Comparison of ENCODE assay signal across 25 cellular contexts in the genomic region with DNA sequence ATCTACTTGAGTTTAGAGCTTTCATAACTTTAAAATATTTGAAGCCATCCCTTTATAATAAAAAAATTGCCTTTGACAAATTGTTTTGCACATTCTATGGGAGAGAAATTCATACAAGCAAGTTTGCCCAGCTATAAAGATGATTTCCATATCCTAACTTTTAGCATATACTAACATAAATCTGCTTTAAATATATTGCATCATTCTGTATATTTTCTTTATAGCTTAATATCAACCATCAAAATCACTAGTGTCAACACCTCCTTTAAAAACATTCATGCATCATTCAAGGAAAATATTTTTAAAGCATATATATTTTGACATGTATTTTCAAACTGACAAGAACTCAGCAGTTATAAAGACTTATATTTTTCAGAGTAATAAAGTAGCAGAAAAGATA. TPM values are rescaled to one million over a fixed set of nuclear protein-coding genes. Genes with fewer than 3 reads are reported as not detected.
A peak's percentile ranks its signal among the peaks of the same experiment; 100 is the strongest.
DNase-seq lines count a peak whose midpoint lies in the region; ATAC-seq, FAIRE-seq and TF ChIP-seq lines count a peak whose summit lies in the region.
"Had no signal": no experiment of that assay in that cellular context is flagged by ENCODE, and none has a peak within 500 bp of the region (broad histone marks: within the 10 kb centered on the region; RNA-seq: fewer than 3 reads in every experiment).

No MANE protein-coding gene starts in this region.

- no peaks in the 10 kb centered on the region for H3K79me2 ChIP-seq in mammary epithelial cell (ENCODE audit: insufficient read depth, low read length)

- no peak overlapping the region for H3K27ac Mint-ChIP-seq in MCF 10A (ENCODE audit: low read depth, unreplicated experiment)
- H3K27ac Mint-ChIP-seq: CD14-positive monocyte; CD4-positive, alpha-beta T cell; CD8-positive, alpha-beta memory T cell had no signal

- in situ Hi-C loops in mammary epithelial cell (cut with MboI; ENCODE audit: low sequenced_read_pairs in 2 of 2): no loop called here

- H3K36me3 Mint-ChIP-seq in MCF 10A (ENCODE audit: insufficient read depth, unreplicated experiment): no peaks in the 10 kb centered on the region
- H3K36me3 Mint-ChIP-seq: CD14-positive monocyte had no signal

- no peak overlapping the region for H3K4me3 ChIP-seq in mammary epithelial cell (replicated peaks in 1 of 3; ENCODE audit: insufficient read depth in 1 of 3, low read depth in 2 of 3, low read length in 3 of 3)
- H3K4me3 ChIP-seq in RWPE2 (ENCODE audit: severe bottlenecking): no peak overlapping the region
- H3K4me3 ChIP-seq: A549; BLaER1 treated with 17β-estradiol and CSF1 and Interleukin-3, amounts not matched to agents 10 nM and 100 nM; GM12878 had no signal

- DNase-seq in mammary epithelial cell: no peak
- DNase-seq in MCF 10A (ENCODE audit: unreplicated experiment): no peak
- no peak for DNase-seq in RWPE2 (ENCODE audit: low spot score)
- no peak for DNase-seq in GOT3 (lab: John Stamatoyannopoulos, UW)
- no peak for DNase-seq in NCI-H128 (lab: John Stamatoyannopoulos, UW; ENCODE audit: unreplicated experiment)
- no peak for DNase-seq in NCI-H1048 (lab: John Stamatoyannopoulos, UW)
- DNase-seq: ACHN; AML-193; BE2C; CD4-positive, alpha-beta T cell; CD8-positive, alpha-beta memory T cell; DMS 273 treated with DMSO at 0.1 percent for 48 hours; DMS79; EL; GDM1; H7; HCEC 1CT had no signal

- H3K27ac ChIP-seq in mammary epithelial cell (ENCODE audit: insufficient read depth, low read depth, low read length) (peak overlapping the region; percentile 38), RWPE2 (ENCODE audit: poor library complexity, severe bottlenecking) (peak overlapping the region; percentile 9)
- H3K27ac ChIP-seq: A549; BLaER1 treated with 17β-estradiol and CSF1 and Interleukin-3, amounts not matched to agents 10 nM and 100 nM had no signal

- H3K36me3 ChIP-seq in mammary epithelial cell (ENCODE audit: insufficient read depth, low read length) (no peaks in the 10 kb centered on the region), RWPE2 (ENCODE audit: low read depth) (no peaks in the 10 kb centered on the region; the same call in 1 of the 2 replicates)
- H3K36me3 ChIP-seq: BE2C; BLaER1 treated with 17β-estradiol and CSF1 and Interleukin-3, amounts not matched to agents 10 nM and 100 nM had no signal

- no peak overlapping the region for H2AFZ ChIP-seq in mammary epithelial cell (ENCODE audit: low read depth, low read length)

- H3K9me3 ChIP-seq in mammary epithelial cell (replicated peaks; ENCODE audit: insufficient read depth, low read length): no peaks in the 10 kb centered on the region
- no peaks in the 10 kb centered on the region for H3K9me3 ChIP-seq in RWPE2 (ENCODE audit: severe bottlenecking)
- H3K9me3 ChIP-seq: A549, BE2C had no signal

- no peak overlapping the region for H3K4me2 ChIP-seq in mammary epithelial cell (ENCODE audit: insufficient read depth, low read depth, low read length)
- H3K4me2 ChIP-seq: A549; BLaER1 treated with 17β-estradiol and CSF1 and Interleukin-3, amounts not matched to agents 10 nM and 100 nM had no signal

- no peaks in the 10 kb centered on the region for H3K27me3 Mint-ChIP-seq in MCF 10A (ENCODE audit: insufficient read depth, unreplicated experiment)
- H3K27me3 Mint-ChIP-seq: CD4-positive, alpha-beta T cell; CD8-positive, alpha-beta memory T cell had no signal

- no peaks in the 10 kb centered on the region for H3K27me3 ChIP-seq in mammary epithelial cell (ENCODE audit: insufficient read depth, low read length)
- no peaks in the 10 kb centered on the region for H3K27me3 ChIP-seq in RWPE2 (ENCODE audit: insufficient read depth, poor library complexity, severe bottlenecking)
- H3K27me3 ChIP-seq: BE2C; BLaER1 treated with 17β-estradiol and CSF1 and Interleukin-3, amounts not matched to agents 10 nM and 100 nM had no signal

- peak; percentile 51 for FAIRE-seq in colon (lab: Jason Lieb, UNC)
- FAIRE-seq: A549, D721Med, GM12878, GM18507, H1 had no signal

- ATAC-seq in RWPE2 (ENCODE audit: low read depth): no peak
- ATAC-seq: A549, GM12878 had no signal

- no peak overlapping the region for H3K4me3 Mint-ChIP-seq in MCF 10A (ENCODE audit: unreplicated experiment)
- H3K4me3 Mint-ChIP-seq: CD14-positive monocyte; CD4-positive, alpha-beta T cell; CD8-positive, alpha-beta memory T cell had no signal

- H3K9ac ChIP-seq in mammary epithelial cell (ENCODE audit: insufficient read depth, low read length): no peak overlapping the region
- H3K9ac ChIP-seq: BLaER1 treated with 17β-estradiol and CSF1 and Interleukin-3, amounts not matched to agents 10 nM and 100 nM had no signal

- POLR2A ChIA-PET in MCF 10A (lab: Yijun Ruan, JAX): interaction anchor here (1.1 kb wide), 1 partner anchor 161 kb away, joined by 3 read pairs; no protein-coding TSS in a partner anchor

- intact Hi-C loops in mammary epithelial cell (cut with micrococcal nuclease) (no loop called here), MCF 10A (cut with micrococcal nuclease) (no loop called here)

- no peaks in the 10 kb centered on the region for H4K20me1 ChIP-seq in mammary epithelial cell (ENCODE audit: insufficient read depth, low read length)
- H4K20me1 ChIP-seq: BLaER1 treated with 17β-estradiol and CSF1 and Interleukin-3, amounts not matched to agents 10 nM and 100 nM had no signal

- TF ChIP-seq CTCF in mammary epithelial cell (conservative IDR thresholded peaks at IDR 0.05 in 1 of 2, IDR thresholded peaks at IDR 0.05 in 1 of 2; ENCODE audit: extremely low read depth in 1 of 2, insufficient read depth in 1 of 2, low read depth in 1 of 2, low read length in 2 of 2) (no peak), MCF 10A (IDR thresholded peaks at IDR 0.05; ENCODE audit: unreplicated experiment) (no peak), RWPE2 (IDR thresholded peaks at IDR 0.05; ENCODE audit: poor library complexity, severe bottlenecking) (no peak)

- peaks cover 9% of the 10 kb centered on the region for H3K4me1 Mint-ChIP-seq in MCF 10A (ENCODE audit: insufficient read depth, unreplicated experiment)

- BruUV-seq in mammary epithelial cell (replicated peaks; lab: Mats Ljungman, UMichigan): no TSS peak
- no TSS peak for BruUV-seq in MCF 10A (replicated peaks; lab: Mats Ljungman, UMichigan)

- peaks cover 13% of the 10 kb centered on the region for H3K4me1 ChIP-seq in mammary epithelial cell (ENCODE audit: insufficient read depth, low read length)
- peaks cover 26% of the 10 kb centered on the region for H3K4me1 ChIP-seq in RWPE2 (ENCODE audit: insufficient read depth, poor library complexity, severe bottlenecking)
- H3K4me1 ChIP-seq: A549; BE2C; BLaER1 treated with 17β-estradiol and CSF1 and Interleukin-3, amounts not matched to agents 10 nM and 100 nM had no signal

- dilution Hi-C loops in mammary epithelial cell (cut with HindIII; ENCODE audit: low sequenced_read_pairs): no loop called here

- CTCF ChIA-PET in mammary epithelial cell (lab: Charles Lee; ENCODE audit: low non-redundant PET) (no interaction called here), MCF 10A (lab: Yijun Ruan, JAX) (interaction anchor here (0.6 kb wide), 1 partner anchor 16 kb away, joined by 3 read pairs; no protein-coding TSS in a partner anchor)

- peaks cover 9% of the 10 kb centered on the region for H3K9me3 Mint-ChIP-seq in MCF 10A (ENCODE audit: unreplicated experiment)

RNA-seq across cellular contexts. Expression of a gene that starts 49.9 kb away (rescaled TPM):
- 10 to 100 TPM in 1 of 2 donors, 1 to 10 TPM in 1; 5.4 to 11.0 TPM for total RNA-seq in mammary epithelial cell
- 1.8 TPM for polyA plus RNA-seq in mammary epithelial cell
- 2.8 TPM for polyA minus RNA-seq in mammary epithelial cell
- 6.9 and 8.0 TPM in 2 replicates for total RNA-seq in MCF 10A (2022)

RNA-seq across cellular contexts. Expression of a gene that starts 50.4 kb away (rescaled TPM):
- total RNA-seq in mammary epithelial cell (100 to 1,000 TPM; 112 to 133 TPM), MCF 10A (2022) (105 and 110 TPM in 2 replicates)
- polyA plus RNA-seq in mammary epithelial cell: 277 TPM
- 99.1 TPM for polyA minus RNA-seq in mammary epithelial cell
